Comparison of ENCODE assay signal across 9 cellular contexts in the genomic region with DNA sequence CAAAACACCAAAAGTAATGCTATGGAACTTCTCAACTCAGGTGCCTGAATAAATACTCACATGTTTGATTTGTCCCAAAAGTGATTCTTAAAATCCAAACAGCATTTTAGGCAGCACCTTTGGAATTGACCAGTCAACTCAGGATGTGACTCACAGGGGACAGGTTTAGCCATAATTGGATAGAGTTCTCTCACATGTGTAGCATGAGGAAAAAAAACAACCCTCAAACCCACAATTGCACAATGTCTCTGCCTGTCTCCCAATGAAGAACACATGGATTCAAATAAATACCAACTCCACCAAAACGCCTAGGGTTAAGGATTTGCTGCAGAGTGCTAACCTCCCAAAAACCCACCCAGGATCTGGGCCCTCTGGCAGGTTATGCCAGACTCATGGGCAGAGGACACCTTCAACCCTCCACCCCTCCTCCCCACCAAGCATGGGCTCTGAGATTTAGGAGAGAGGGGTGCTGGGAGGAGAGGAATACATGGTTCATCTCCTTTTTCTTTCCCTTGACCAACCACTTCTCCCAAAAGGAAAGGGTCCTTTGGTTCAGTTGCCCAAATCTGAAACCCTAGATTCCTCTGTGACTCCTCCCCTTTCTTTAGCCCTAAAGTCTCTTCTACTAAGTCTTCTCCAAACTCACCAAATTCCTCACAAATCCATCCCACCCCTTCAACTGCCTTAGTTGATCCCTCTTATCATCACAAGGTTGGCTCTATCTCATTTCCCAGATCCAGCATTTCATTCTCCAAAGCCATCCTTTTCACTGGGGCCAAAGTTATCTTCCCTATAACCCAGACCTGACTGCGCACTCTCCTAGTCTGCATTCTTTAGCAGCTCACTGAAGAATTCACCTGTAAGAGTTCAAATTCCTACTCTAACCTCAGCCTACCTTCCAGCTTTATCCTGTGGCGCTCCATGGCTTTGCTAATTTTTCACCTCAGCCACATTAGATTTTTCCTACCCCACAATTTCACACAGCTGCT. TPM values are rescaled to one million over a fixed set of nuclear protein-coding genes. Genes with fewer than 3 reads are reported as not detected.
DNase-seq lines count a peak whose midpoint lies in the region; ATAC-seq and TF ChIP-seq lines count a peak whose summit lies in the region.
"Had no signal": no experiment of that assay in that cellular context is flagged by ENCODE, and none has a peak within 500 bp of the region (broad histone marks: within the 10 kb centered on the region; RNA-seq: fewer than 3 reads in every experiment).

No MANE protein-coding gene starts in this region.

- no peaks in the 10 kb centered on the region for H3K27me3 Mint-ChIP-seq in effector memory CD8-positive, alpha-beta T cell

- peaks cover 6% of the 10 kb centered on the region for H3K36me3 Mint-ChIP-seq in effector memory CD8-positive, alpha-beta T cell (ENCODE audit: insufficient read depth)

- intact Hi-C loops in ascending aorta (cut with DNase I), result no loop called here

- WGBS in lung, 2 donors, result 72 to 77% methylated on average over 3 of the region's 3 CpGs

- H3K4me1 ChIP-seq in ascending aorta, result peaks cover 0 to 8% of the 10 kb centered on the region in 2 donors
- peaks cover 15 to 33% of the 10 kb centered on the region in 2 donors for H3K4me1 ChIP-seq in lung (ENCODE audit: control insufficient read depth in 2 of 2, insufficient read depth in 2 of 2, low read length in 2 of 2)

- no peak overlapping the region for H3K27ac Mint-ChIP-seq in effector memory CD8-positive, alpha-beta T cell

- no peaks in the 10 kb centered on the region for H3K9me3 Mint-ChIP-seq in effector memory CD8-positive, alpha-beta T cell

- no peak for TF ChIP-seq CTCF in AG09309 (IDR thresholded peaks at IDR 0.05; ENCODE audit: control insufficient read depth, insufficient read depth, low read depth, low read length, missing control alignments)
- no peak for TF ChIP-seq CTCF in ascending aorta (IDR thresholded peaks at IDR 0.05)
- TF ChIP-seq CTCF in lung (IDR thresholded peaks at IDR 0.05; ENCODE audit: control extremely low read depth, extremely low read depth), result no peak

- H3K27ac ChIP-seq in ascending aorta (peak overlapping the region; percentile 22 to 66), lung (ENCODE audit: low read depth in 1 of 2, low read length in 1 of 2) (no peak overlapping the region)

- no peaks in the 10 kb centered on the region for H3K36me3 ChIP-seq in ascending aorta
- peaks cover 0 to 2% of the 10 kb centered on the region in 2 donors for H3K36me3 ChIP-seq in lung (ENCODE audit: control insufficient read depth in 2 of 2, insufficient read depth in 2 of 2, low read length in 2 of 2)

- no peak overlapping the region for H3K4me3 ChIP-seq in AG09309 (ENCODE audit: control insufficient read depth, low read depth, low read length)
- no peak overlapping the region for H3K4me3 ChIP-seq in ascending aorta
- no peak overlapping the region for H3K4me3 ChIP-seq in lung

- no peaks in the 10 kb centered on the region for H3K9me3 ChIP-seq in ascending aorta
- H3K9me3 ChIP-seq in lung (ENCODE audit: control insufficient read depth in 2 of 2, insufficient read depth in 1 of 2, low read length in 1 of 2), result no peaks in the 10 kb centered on the region

- no peaks in the 10 kb centered on the region for H3K27me3 ChIP-seq in ascending aorta
- no peaks in the 10 kb centered on the region for H3K27me3 ChIP-seq in lung (ENCODE audit: control insufficient read depth, insufficient read depth)

- DNase-seq in AG09309 (ENCODE audit: low read depth) (peak; percentile 74), HS-5 (ENCODE audit: low read depth) (peak; percentile 83), ascending aorta (ENCODE audit: low spot score in 2 of 2) (no peak), lung (ENCODE audit: low spot score) (no peak), NCI-H1105 (lab: John Stamatoyannopoulos, UW) (no peak)
- no peak for DNase-seq in effector memory CD8-positive, alpha-beta T cell
- DNase-seq: small intestine had no signal

- peaks cover 42 to 80% of the 10 kb centered on the region in 2 donors for H3K4me1 Mint-ChIP-seq in effector memory CD8-positive, alpha-beta T cell (ENCODE audit: low read depth in 2 of 2)

- H3K4me3 Mint-ChIP-seq in effector memory CD8-positive, alpha-beta T cell, result no peak overlapping the region

- ATAC-seq in lung (ENCODE audit: insufficient read depth, low FRiP score) (peak; percentile 71), GM21723 (IDR thresholded peaks at IDR 0.05; ENCODE audit: unreplicated experiment) (no peak), GM18517 (IDR thresholded peaks at IDR 0.05; ENCODE audit: unreplicated experiment) (no peak)
- ATAC-seq in effector memory CD8-positive, alpha-beta T cell (replicated peaks), result no peak

RNA-seq across cellular contexts. Expression of gene RYK, which starts 7.7 kb away (rescaled TPM):
- total RNA-seq in ascending aorta (13.5 TPM), lung (100 to 1,000 TPM in 1 of 2 donors, 10 to 100 TPM in 1; 35.8 to 132 TPM)
- 10 to 100 TPM; 22.1 to 22.2 TPM for polyA plus RNA-seq in lung

Comparison
In these comparisons a context has a peak if more than half of its experiments do, and no peak if none do; other contexts are left out.
1. DNase-seq: peak in AG09309 (single experiment) and HS-5 (single experiment); none in ascending aorta (0 of 2), lung (single experiment), effector memory CD8-positive, alpha-beta T cell (0 of 3) and NCI-H1105 (single experiment).
2. H3K27ac ChIP-seq: peak in ascending aorta (2 of 2); none in lung (0 of 2).